29 cellular contexts compared by ENCODE assay signal in genomic region chr15:58543664-58544335, GRCh38.
"Had no signal": no experiment of that assay in that cellular context is flagged by ENCODE, and none has a peak within 500 bp of the region (broad histone marks: within the 10 kb centered on the region; RNA-seq: fewer than 3 reads in every experiment).

No MANE protein-coding gene starts in this region.

- H3K27me3 ChIP-seq: ascending aorta, cardiac muscle cell, foreskin keratinocyte, heart left ventricle, left lung, neutrophil, vagina had no signal

- H3K4me3 Mint-ChIP-seq: activated CD4-positive, alpha-beta T cell treated with anti-CD3 and anti-CD28 coated beads for 36 hours; activated naive CD4-positive, alpha-beta T cell treated with anti-CD3 and anti-CD28 coated beads, Interleukin-2, amount 10 ng/mL, durations not matched to agents 7 days and 5 days; activated naive CD8-positive, alpha-beta T cell treated with anti-CD3 and anti-CD28 coated beads, Interleukin-2, amount 10 ng/mL, durations not matched to agents 7 days and 5 days; brain; nephron progenitor cell; type B pancreatic cell had no signal

- H3K36me3 ChIP-seq: ascending aorta, cardiac muscle cell, heart left ventricle, left lung, lower lobe of right lung, neutrophil, thoracic aorta, vagina had no signal

- H3K4me1 ChIP-seq: left lung had no signal

- H3K27ac Mint-ChIP-seq: nephron progenitor cell, type B pancreatic cell had no signal

- H3K4me3 ChIP-seq: ascending aorta, cardiac muscle cell, heart left ventricle, left lung, lower lobe of right lung, mucosa of descending colon, skin epidermis, thoracic aorta, vagina had no signal

- H3K27ac ChIP-seq: ascending aorta, cardiac muscle cell, foreskin keratinocyte, heart left ventricle, left lung, lower lobe of right lung, neutrophil, skin epidermis, thoracic aorta, vagina had no signal

- H3K27me3 Mint-ChIP-seq: activated CD4-positive, alpha-beta T cell treated with anti-CD3 and anti-CD28 coated beads for 36 hours; activated naive CD8-positive, alpha-beta T cell treated with anti-CD3 and anti-CD28 coated beads, Interleukin-2, amount 10 ng/mL, durations not matched to agents 7 days and 5 days; brain; effector memory CD8-positive, alpha-beta T cell; type B pancreatic cell had no signal

- ATAC-seq: activated CD4-positive, alpha-beta T cell treated with anti-CD3 and anti-CD28 coated beads for 36 hours; effector memory CD8-positive, alpha-beta T cell; esophagus mucosa; foreskin keratinocyte; heart left ventricle; left lung; mucosa of descending colon; sciatic nerve; stimulated activated naive CD8-positive, alpha-beta T cell treated with anti-CD3 and anti-CD28 coated beads, Interleukin-15, Interleukin-2, amounts not matched to agents 100 U/mL and 50 U/mL, for 24 hours had no signal

- DNase-seq: activated CD4-positive, alpha-beta T cell treated with anti-CD3 and anti-CD28 coated beads for 36 hours; activated CD4-positive, alpha-beta T cell treated with anti-CD3 and anti-CD28 coated beads, Interleukin-2, amount 50 U/mL, for 48 hours; activated CD4-positive, CD25-positive, alpha-beta regulatory T cell; activated effector memory CD4-positive, alpha-beta T cell treated with Interleukin-2 at 50 U/mL for 16 hours; activated naive CD4-positive, alpha-beta T cell treated with anti-CD3 and anti-CD28 coated beads, Interleukin-2, amount 10 ng/mL, durations not matched to agents 7 days and 5 days; activated naive CD8-positive, alpha-beta T cell treated with anti-CD3 and anti-CD28 coated beads, Interleukin-2, amount 10 ng/mL, durations not matched to agents 7 days and 5 days; cortex of kidney; effector memory CD8-positive, alpha-beta T cell; foreskin keratinocyte; heart left ventricle; kidney glomerular epithelial cell; left lung; lower lobe of right lung; mesendoderm; mucosa of descending colon; nephron progenitor cell; stimulated activated CD4-positive, alpha-beta T cell treated with anti-CD3 and anti-CD28 coated beads, Interleukin-12 subunit alpha, Interleukin-12 subunit beta, amount 100 ng/mL, for 4 hours; stimulated activated CD4-positive, alpha-beta T cell treated with anti-CD3 and anti-CD28 coated beads, Interleukin-4, amount 100 ng/mL, for 1 hour; stimulated activated naive CD8-positive, alpha-beta T cell treated with anti-CD3 and anti-CD28 coated beads, Interleukin-15, Interleukin-2, amounts not matched to agents 100 U/mL and 50 U/mL, for 24 hours had no signal

- H3K9me3 ChIP-seq: ascending aorta, heart left ventricle, left lung, lower lobe of right lung, mucosa of descending colon, neutrophil, thoracic aorta, vagina had no signal

- H3K36me3 Mint-ChIP-seq: brain had no signal
